In the genomic region with DNA sequence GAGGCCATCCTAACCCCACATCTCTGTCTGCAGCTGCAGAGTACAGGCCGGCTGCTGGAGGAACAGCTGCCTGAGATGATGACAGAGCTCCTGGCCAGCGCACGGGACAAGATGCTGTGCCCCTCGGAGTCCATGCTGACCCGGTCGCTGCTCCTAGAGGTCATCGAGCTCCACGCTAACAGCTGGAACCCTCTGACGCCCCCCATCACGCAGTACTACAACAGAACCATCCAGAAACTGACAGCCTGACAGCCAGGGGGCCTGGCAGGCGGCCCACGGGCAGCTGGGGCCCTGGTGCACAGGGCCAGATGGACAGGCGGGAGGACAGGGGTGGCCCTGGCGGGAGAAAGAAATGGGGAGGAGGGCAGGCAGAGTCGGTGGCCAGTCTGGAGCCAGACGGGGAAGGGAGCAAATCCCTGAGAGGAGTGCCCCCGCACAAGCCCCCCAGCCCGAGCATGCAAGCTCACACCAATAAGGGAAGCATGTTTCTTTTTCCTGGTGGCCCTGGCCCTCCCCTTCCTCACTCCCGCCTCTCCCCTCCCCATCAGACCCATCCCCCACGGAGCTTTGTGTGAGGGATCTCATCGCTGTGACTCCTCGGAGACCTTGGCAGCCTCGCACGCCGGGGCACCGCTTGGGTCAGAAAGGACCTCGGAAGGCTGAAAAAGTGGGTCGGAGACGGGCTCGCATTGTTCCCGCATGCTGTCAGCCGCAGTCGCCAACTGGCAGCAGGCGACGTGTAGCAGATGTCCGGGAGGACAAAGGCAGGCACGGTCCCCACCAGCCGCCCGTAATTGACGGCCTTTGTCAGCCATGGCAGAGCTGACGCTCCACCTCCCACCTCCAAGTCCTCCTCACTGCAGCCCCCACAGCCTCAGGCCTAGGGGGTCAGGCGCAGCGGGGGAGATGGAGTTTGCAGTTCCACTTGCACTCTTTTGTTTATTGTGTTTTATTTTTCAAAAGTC, we compare ENCODE assay signal across 12 cellular contexts.
DNase-seq lines count a peak whose midpoint lies in the region; ATAC-seq lines count a peak whose summit lies in the region.
"Had no signal": no experiment of that assay in that cellular context is flagged by ENCODE, and none has a peak within 500 bp of the region (broad histone marks: within the 10 kb centered on the region; RNA-seq: fewer than 3 reads in every experiment).

No MANE protein-coding gene starts in this region.

- POLR2A ChIA-PET in naive thymus-derived CD8-positive, alpha-beta T cell (lab: Charles Lee): interaction anchor here (0.5 kb wide), 1 partner anchor 95 kb away, joined by 3 read pairs; no protein-coding TSS in a partner anchor

- no peak overlapping the region for H3K4me3 Mint-ChIP-seq in naive thymus-derived CD8-positive, alpha-beta T cell
- H3K4me3 Mint-ChIP-seq: activated naive CD8-positive, alpha-beta T cell; naive thymus-derived CD4-positive, alpha-beta T cell had no signal

- H3K27ac ChIP-seq in angular gyrus (ENCODE audit: low read depth, low read length): peak overlapping the region; percentile 97
- H3K27ac ChIP-seq: VCaP had no signal

- peaks cover 0 to 11% (median 5%) of the 10 kb centered on the region in 4 donors for H3K4me1 Mint-ChIP-seq in naive thymus-derived CD8-positive, alpha-beta T cell

- H3K27ac Mint-ChIP-seq in naive thymus-derived CD8-positive, alpha-beta T cell: no peak overlapping the region
- H3K27ac Mint-ChIP-seq: activated naive CD8-positive, alpha-beta T cell had no signal

- intact Hi-C loops in posterior cingulate gyrus (cut with DNase I): loop anchor here (2.0 to 5.0 kb wide), 2 partner anchors 91 to 182 kb away; partner anchors contain the start of gene SMAD7

- ATAC-seq in naive thymus-derived CD8-positive, alpha-beta T cell: no peak
- ATAC-seq in GM18870 (IDR thresholded peaks at IDR 0.05; ENCODE audit: unreplicated experiment) (no peak), HG03460 (IDR thresholded peaks at IDR 0.05; ENCODE audit: unreplicated experiment) (no peak)
- ATAC-seq: naive thymus-derived CD4-positive, alpha-beta T cell had no signal

- peak; percentile 94 for DNase-seq in NCI-H1092 (lab: John Stamatoyannopoulos, UW)
- DNase-seq in hippocampal formation (lab: John Stamatoyannopoulos, UW): peak; percentile 87 to 92
- peak; percentile 80 to 98 (median 87) for DNase-seq in posterior cingulate gyrus
- DNase-seq in naive thymus-derived CD8-positive, alpha-beta T cell: no peak
- DNase-seq in glomerular visceral epithelial cell (ENCODE audit: extremely low spot score): no peak
- DNase-seq: DMS153; naive thymus-derived CD4-positive, alpha-beta T cell had no signal

- H3K27me3 Mint-ChIP-seq in naive thymus-derived CD8-positive, alpha-beta T cell: peaks cover 0 to 3% (median 0%) of the 10 kb centered on the region in 5 donors
- H3K27me3 Mint-ChIP-seq: activated naive CD8-positive, alpha-beta T cell; naive thymus-derived CD4-positive, alpha-beta T cell had no signal

- H3K9me3 Mint-ChIP-seq in naive thymus-derived CD8-positive, alpha-beta T cell: no peaks in the 10 kb centered on the region

- no peaks in the 10 kb centered on the region for H3K36me3 Mint-ChIP-seq in naive thymus-derived CD8-positive, alpha-beta T cell
- H3K36me3 Mint-ChIP-seq: activated naive CD8-positive, alpha-beta T cell had no signal

Comparison
In these comparisons a context has a peak if more than half of its experiments do, and no peak if none do; other contexts are left out.
1. DNase-seq: peak in NCI-H1092 (single experiment), hippocampal formation (2 of 2) and posterior cingulate gyrus (10 of 10); none in naive thymus-derived CD8-positive, alpha-beta T cell (0 of 10) and glomerular visceral epithelial cell (single experiment).